ENCODE assay signal across 10 cellular contexts in the genomic region with DNA sequence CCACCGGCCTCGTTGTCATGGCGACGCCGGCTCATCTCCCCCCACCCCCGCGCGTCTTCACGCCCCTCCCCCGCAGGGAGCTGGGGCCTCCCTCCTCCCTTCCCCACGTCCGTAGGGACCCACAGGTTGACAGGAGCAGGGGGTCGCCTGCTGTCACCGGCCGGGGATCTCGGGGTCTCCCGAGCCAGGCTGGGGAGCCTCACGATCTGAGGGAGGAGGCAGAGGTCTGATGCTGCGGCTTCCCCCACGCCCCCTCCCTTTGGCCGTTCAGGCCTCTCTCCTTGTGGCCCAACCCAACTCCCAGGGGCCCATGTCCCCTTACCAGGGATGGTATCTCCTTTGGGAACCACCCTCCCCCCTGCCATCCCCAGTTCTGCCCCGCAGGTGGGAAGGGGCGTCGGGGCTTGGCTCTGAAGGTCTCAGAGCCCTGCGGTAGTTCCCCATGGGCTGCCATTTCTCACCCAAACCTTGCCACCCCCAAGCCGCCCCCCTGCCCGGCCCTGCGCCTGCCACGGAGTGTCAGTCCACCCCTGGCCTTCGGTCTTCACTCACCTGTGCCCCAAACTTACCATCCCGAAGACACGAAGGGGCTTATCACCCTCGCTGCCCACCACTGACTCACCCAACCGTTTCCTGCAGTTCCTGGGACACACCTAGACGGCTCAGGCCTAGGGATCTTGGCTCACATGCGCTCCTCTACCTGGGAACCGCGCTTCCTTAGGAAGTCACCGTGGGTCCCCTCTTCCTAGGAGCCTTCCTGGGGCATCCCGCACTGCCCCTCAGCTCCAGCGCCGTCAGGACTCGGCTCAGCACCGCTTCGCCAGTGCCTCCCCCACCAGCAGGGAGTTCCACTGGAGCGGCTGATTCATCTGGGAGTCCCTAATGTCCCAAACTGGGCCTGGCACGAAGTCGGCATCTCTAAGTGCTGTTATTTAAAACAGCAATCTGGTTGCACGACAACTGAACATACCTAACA. TPM values are rescaled to one million over a fixed set of nuclear protein-coding genes. Genes with fewer than 3 reads are reported as not detected.
A peak's percentile ranks its signal among the peaks of the same experiment; 100 is the strongest.
DNase-seq lines count a peak whose midpoint lies in the region; ATAC-seq and TF ChIP-seq lines count a peak whose summit lies in the region.
"Had no signal": no experiment of that assay in that cellular context is flagged by ENCODE, and none has a peak within 500 bp of the region (broad histone marks: within the 10 kb centered on the region; RNA-seq: fewer than 3 reads in every experiment).

No MANE protein-coding gene starts in this region.

- H3F3A ChIP-seq in neural cell (ENCODE audit: insufficient read depth, low read length, poor library complexity, severe bottlenecking) = no peaks in the 10 kb centered on the region

- dilution Hi-C loops in mammary epithelial cell (cut with HindIII; ENCODE audit: low sequenced_read_pairs) = no loop called here

- DNase-seq in mammary epithelial cell (no peak), foreskin fibroblast (no peak), DMS153 treated with DMSO at 0.1 percent for 48 hours (lab: John Stamatoyannopoulos, UW; ENCODE audit: unreplicated experiment) (no peak), NCI-H1417 (lab: John Stamatoyannopoulos, UW) (no peak)

- no peak for TF ChIP-seq RAD21 in neural cell (conservative IDR thresholded peaks at IDR 0.05)

- 60% methylated on average over 23 of the region's 49 CpGs for WGBS in mammary epithelial cell (ENCODE audit: low coverage, missing lambda C conversion rate)

- no TSS peak for BruUV-seq in mammary epithelial cell (replicated peaks; lab: Mats Ljungman, UMichigan)

- no peaks in the 10 kb centered on the region for H3K9me2 ChIP-seq in neural cell (ENCODE audit: insufficient read depth, low read length)

- TF ChIP-seq CTCF in mammary epithelial cell (conservative IDR thresholded peaks at IDR 0.05 in 1 of 2, IDR thresholded peaks at IDR 0.05 in 1 of 2; ENCODE audit: extremely low read depth in 1 of 2, insufficient read depth in 1 of 2, low read depth in 1 of 2, low read length in 2 of 2) (no peak), neural cell (IDR thresholded peaks at IDR 0.05; ENCODE audit: poor library complexity, severe bottlenecking) (no peak), foreskin fibroblast (IDR thresholded peaks at IDR 0.05; ENCODE audit: low read depth, low read length) (no peak)

- H3K4me1 ChIP-seq in BLaER1 = peaks cover 50% of the 10 kb centered on the region
- H3K4me1 ChIP-seq in HUES48 (ENCODE audit: control insufficient read depth, insufficient read depth, low read length) = peaks cover 4% of the 10 kb centered on the region
- H3K4me1 ChIP-seq in mammary epithelial cell (ENCODE audit: insufficient read depth, low read length) = peaks cover 7% of the 10 kb centered on the region

- H3K27ac ChIP-seq in BLaER1 (no peak overlapping the region; the same call in 1 of the 2 replicates), HUES48 (ENCODE audit: low read depth, low read length) (no peak overlapping the region), mammary epithelial cell (ENCODE audit: insufficient read depth, low read depth, low read length) (no peak overlapping the region), neural cell (ENCODE audit: low read length) (no peak overlapping the region)

- intact Hi-C loops in mammary epithelial cell (cut with micrococcal nuclease) = no loop called here

- no peak for TF ChIP-seq EP300 in neural cell (conservative IDR thresholded peaks at IDR 0.05; ENCODE audit: poor library complexity, severe bottlenecking)

- in situ Hi-C loops in mammary epithelial cell (cut with MboI; ENCODE audit: low sequenced_read_pairs in 2 of 2) = loop anchor here in 1 of 2 donors (10.0 to 25.0 kb wide), 2 partner anchors 199 to 307 kb away; partner anchors contain the start of genes MAZ, MVP, PAGR1 and PRRT2

- H3K9me3 ChIP-seq in BLaER1 (no peaks in the 10 kb centered on the region), HUES48 (ENCODE audit: control insufficient read depth, insufficient read depth, low read length) (no peaks in the 10 kb centered on the region), mammary epithelial cell (replicated peaks; ENCODE audit: insufficient read depth, low read length) (no peaks in the 10 kb centered on the region), neural cell (ENCODE audit: low read length) (no peaks in the 10 kb centered on the region)

- H3K27me3 ChIP-seq in BLaER1 (no peaks in the 10 kb centered on the region), HUES48 (ENCODE audit: control insufficient read depth, insufficient read depth, low read length) (peaks cover 22% of the 10 kb centered on the region), mammary epithelial cell (ENCODE audit: insufficient read depth, low read length) (peaks cover 15% of the 10 kb centered on the region), neural cell (ENCODE audit: insufficient read depth, low read depth, low read length) (no peaks in the 10 kb centered on the region)

- no peaks in the 10 kb centered on the region for H3K79me2 ChIP-seq in mammary epithelial cell (ENCODE audit: insufficient read depth, low read length)
- no peaks in the 10 kb centered on the region for H3K79me2 ChIP-seq in neural cell (replicated peaks; ENCODE audit: insufficient read depth, low read length)

- H3K9ac ChIP-seq in BLaER1 (no peak overlapping the region), HUES48 (ENCODE audit: low read depth, low read length) (no peak overlapping the region), mammary epithelial cell (ENCODE audit: insufficient read depth, low read length) (no peak overlapping the region), neural cell (ENCODE audit: low read length) (peak overlapping the region; percentile 62)

- no peak for ATAC-seq in HG03460 (IDR thresholded peaks at IDR 0.05; ENCODE audit: unreplicated experiment)
- ATAC-seq: HCT116 had no signal

- CTCF ChIA-PET in mammary epithelial cell (lab: Charles Lee; ENCODE audit: low non-redundant PET) = no interaction called here

- H3K4me2 ChIP-seq in BLaER1 (peak overlapping the region; percentile 99), mammary epithelial cell (ENCODE audit: insufficient read depth, low read depth, low read length) (peak overlapping the region; percentile 86), neural cell (ENCODE audit: low read length) (no peak overlapping the region)

- H2AFZ ChIP-seq in mammary epithelial cell (ENCODE audit: low read depth, low read length) = no peak overlapping the region
- H2AFZ ChIP-seq in neural cell (ENCODE audit: low read depth, low read length) = no peak overlapping the region

- H3K36me3 ChIP-seq in BLaER1 (peaks cover 17% of the 10 kb centered on the region), HUES48 (ENCODE audit: control insufficient read depth, insufficient read depth, low read length) (no peaks in the 10 kb centered on the region), mammary epithelial cell (ENCODE audit: insufficient read depth, low read length) (no peaks in the 10 kb centered on the region), neural cell (ENCODE audit: insufficient read depth, low read length) (no peaks in the 10 kb centered on the region)

- H3K4me3 ChIP-seq in BLaER1 (peak overlapping the region; percentile 72), HUES48 (ENCODE audit: low read depth, low read length) (peak overlapping the region; percentile 89), mammary epithelial cell (replicated peaks in 1 of 3; ENCODE audit: insufficient read depth in 1 of 3, low read depth in 2 of 3, low read length in 3 of 3) (no peak overlapping the region), neural cell (ENCODE audit: low read length) (peak overlapping the region; percentile 82), foreskin fibroblast (ENCODE audit: low read depth in 1 of 2, low read length in 2 of 2) (no peak overlapping the region)

- H4K20me1 ChIP-seq in BLaER1 (no peaks in the 10 kb centered on the region), mammary epithelial cell (ENCODE audit: insufficient read depth, low read length) (no peaks in the 10 kb centered on the region), neural cell (ENCODE audit: insufficient read depth) (no peaks in the 10 kb centered on the region)

TF ChIP-seq in neural cell, 6 proteins besides CTCF, POLR2A, EP300 and RAD21 (continues in another document):
- TF ChIP-seq POLR2AphosphoS5 (IDR thresholded peaks at IDR 0.05) = no peak

RNA-seq across cellular contexts. Expression of gene DOC2A, which starts 1.0 kb away (rescaled TPM):
- total RNA-seq in mammary epithelial cell = under 1 TPM in 1 of 2 donors, not detected in 1; 0.89 TPM
- polyA plus RNA-seq in mammary epithelial cell = 0.31 TPM
- polyA minus RNA-seq in mammary epithelial cell = not detected
- 7.3 and 8.5 TPM in 2 replicates for polyA plus RNA-seq in neural cell
- polyA minus RNA-seq in neural cell = 3.1 and 4.4 TPM in 2 replicates
- total RNA-seq: mononuclear cell had no signal

RNA-seq across cellular contexts. Expression of gene C16orf92, which starts 11.2 kb away (rescaled TPM):
- not detected for total RNA-seq in mammary epithelial cell
- not detected for polyA plus RNA-seq in mammary epithelial cell
- polyA minus RNA-seq in mammary epithelial cell = not detected
- polyA plus RNA-seq in neural cell = not detected in 2 replicates
- polyA minus RNA-seq in neural cell = not detected in 2 replicates
- total RNA-seq: mononuclear cell had no signal

RNA-seq across cellular contexts. Expression of gene INO80E, which starts 15.8 kb away (rescaled TPM):
- 10 to 100 TPM; 27.7 to 62.2 TPM for total RNA-seq in mammary epithelial cell
- polyA plus RNA-seq in mammary epithelial cell (31.1 TPM), neural cell (106 and 130 TPM in 2 replicates)
- polyA minus RNA-seq in mammary epithelial cell (94.8 TPM), neural cell (46.5 and 50.9 TPM in 2 replicates)

RNA-seq across cellular contexts. Expression of gene HIRIP3, which starts 16.4 kb away (rescaled TPM):
- total RNA-seq in mammary epithelial cell = 10 to 100 TPM in 1 of 2 donors, 1 to 10 TPM in 1; 4.2 to 17.2 TPM
- polyA plus RNA-seq in mammary epithelial cell (9.4 TPM), neural cell (51.2 and 65.4 TPM in 2 replicates)
- polyA minus RNA-seq in mammary epithelial cell (11.6 TPM), neural cell (29.2 and 30.9 TPM in 2 replicates)

RNA-seq across cellular contexts. Expression of gene TLCD3B, which starts 19.3 kb away (rescaled TPM):
- not detected for total RNA-seq in mammary epithelial cell
- polyA plus RNA-seq in mammary epithelial cell (0.15 TPM), neural cell (18.9 and 21.7 TPM in 2 replicates)
- polyA minus RNA-seq in mammary epithelial cell (not detected), neural cell (18.5 and 21.4 TPM in 2 replicates)
- total RNA-seq: mononuclear cell had no signal

Comparison
In these comparisons a context has a peak if more than half of its experiments do, and no peak if none do; other contexts are left out.
1. H3K4me3 ChIP-seq: peak in BLaER1 (single experiment), HUES48 (single experiment) and neural cell (single experiment); none in mammary epithelial cell (0 of 3) and foreskin fibroblast (0 of 2).